ENCODE assay signal across 1 cellular context in genomic region chr6:14876778-14877613, GRCh38.
TF ChIP-seq lines count a peak whose summit lies in the region.

No MANE protein-coding gene starts in this region.

TF ChIP-seq in K562, 482 proteins besides CTCF, POLR2A, EP300 and RAD21 (continued from another document):
- no peak for TF ChIP-seq AFF1 (IDR thresholded peaks at IDR 0.05; ENCODE audit: low read depth in 1 of 2, partially characterized antibody in 2 of 2)
- no peak for TF ChIP-seq TAF15 (IDR thresholded peaks at IDR 0.05; ENCODE audit: low read depth, low read length)
- peak; percentile 27; the same call in 1 of the 2 replicates for TF ChIP-seq SMARCE1 (IDR thresholded peaks at IDR 0.05)
- TF ChIP-seq SRF (CRISPR knock-in tag; IDR thresholded peaks at IDR 0.05), result no peak
- no peak for TF ChIP-seq ZNF121 (CRISPR knock-in tag; conservative IDR thresholded peaks at IDR 0.05)
- no peak for TF ChIP-seq ZNF584 (CRISPR knock-in tag; IDR thresholded peaks at IDR 0.05; ENCODE audit: low read depth)
- TF ChIP-seq ZNF668 (CRISPR knock-in tag; IDR thresholded peaks at IDR 0.05), result no peak
- no peak for TF ChIP-seq ZFX (CRISPR knock-in tag; IDR thresholded peaks at IDR 0.05)
- TF ChIP-seq STAG1 (CRISPR knock-in tag; IDR thresholded peaks at IDR 0.05; ENCODE audit: borderline replicate concordance), result no peak
- TF ChIP-seq FOSL1 (tag; conservative IDR thresholded peaks at IDR 0.05), result peak; percentile 72
- no peak for TF ChIP-seq SRSF7 (optimal IDR thresholded peaks at IDR 0.05; ENCODE audit: low read depth, low read length)
- TF ChIP-seq RBM25 (IDR thresholded peaks at IDR 0.05; ENCODE audit: low read depth, low read length, severe bottlenecking), result no peak
- TF ChIP-seq TAF1 (IDR thresholded peaks at IDR 0.05; ENCODE audit: control insufficient read depth, extremely low read depth, insufficient read depth, low read length, severe bottlenecking), result no peak
- TF ChIP-seq KDM1A (IDR thresholded peaks at IDR 0.05), result peak; percentile 76 to 87; a peak in 3 of 4 replicates
- no peak for TF ChIP-seq MAX (CRISPR knock-in tag; IDR thresholded peaks at IDR 0.05)
- no peak for TF ChIP-seq LARP7 (IDR thresholded peaks at IDR 0.05)
- TF ChIP-seq MNT (conservative IDR thresholded peaks at IDR 0.05), result no peak
- TF ChIP-seq ZNF324 (CRISPR knock-in tag; IDR thresholded peaks at IDR 0.05), result no peak
- TF ChIP-seq MCM5 (IDR thresholded peaks at IDR 0.05; ENCODE audit: low read depth), result no peak
- no peak for TF ChIP-seq ZNF146 (CRISPR knock-in tag; IDR thresholded peaks at IDR 0.05; ENCODE audit: unreplicated experiment)
- TF ChIP-seq ZNF589 (CRISPR knock-in tag; IDR thresholded peaks at IDR 0.05; ENCODE audit: low read depth), result peak; percentile 74
- no peak for TF ChIP-seq MLX (CRISPR knock-in tag; conservative IDR thresholded peaks at IDR 0.05)
- no peak for TF ChIP-seq CTBP1 (IDR thresholded peaks at IDR 0.05; ENCODE audit: borderline replicate concordance)
- no peak for TF ChIP-seq ATF4 (CRISPR knock-in tag; IDR thresholded peaks at IDR 0.05)
- no peak for TF ChIP-seq ZNF23 (CRISPR knock-in tag; IDR thresholded peaks at IDR 0.05)
- no peak for TF ChIP-seq CBFA2T3 (IDR thresholded peaks at IDR 0.05)
- TF ChIP-seq LEF1 (IDR thresholded peaks at IDR 0.05), result no peak
- TF ChIP-seq NKRF (IDR thresholded peaks at IDR 0.05; ENCODE audit: borderline replicate concordance), result no peak
- TF ChIP-seq CUX1 (CRISPR knock-in tag; IDR thresholded peaks at IDR 0.05), result no peak
- no peak for TF ChIP-seq KDM4B (IDR thresholded peaks at IDR 0.05; ENCODE audit: borderline replicate concordance in 2 of 2, low read depth in 1 of 2)
